In the genomic region with DNA sequence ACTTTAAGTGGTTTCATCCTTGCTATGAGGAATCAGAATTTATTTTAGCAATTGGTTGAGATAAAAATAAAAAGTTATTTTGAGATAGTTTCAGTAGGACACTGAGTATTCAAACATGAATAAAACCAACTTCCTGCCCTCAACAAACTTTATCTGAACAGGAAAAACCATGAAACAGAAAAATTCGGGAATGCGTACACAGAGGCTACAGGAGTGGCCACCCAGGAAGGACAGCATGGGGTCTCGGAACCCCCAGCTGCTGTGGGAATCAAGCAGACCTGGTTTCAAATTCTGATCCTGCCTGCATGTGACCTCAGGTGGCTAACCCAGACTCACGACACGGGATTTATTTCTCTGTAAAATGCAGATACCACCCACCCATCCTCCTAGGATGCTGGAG, we compare ENCODE assay signal across 15 cellular contexts. TPM values are rescaled to one million over a fixed set of nuclear protein-coding genes. Genes with fewer than 3 reads are reported as not detected.
"Had no signal": no experiment of that assay in that cellular context is flagged by ENCODE, and none has a peak within 500 bp of the region (broad histone marks: within the 10 kb centered on the region; RNA-seq: fewer than 3 reads in every experiment).

No MANE protein-coding gene starts in this region.

- H3K36me3 ChIP-seq: transverse colon had no signal

- H3K27ac ChIP-seq: transverse colon had no signal

- H3K4me2 ChIP-seq: smooth muscle cell had no signal

- H3K27me3 ChIP-seq: transverse colon had no signal

- H3K4me3 ChIP-seq: smooth muscle cell, transverse colon had no signal

- ATAC-seq: right cardiac atrium; stimulated activated effector memory CD8-positive, alpha-beta T cell treated with anti-CD3 and anti-CD28 coated beads, Interleukin-12 subunit alpha, Interleukin-12 subunit beta, amount 100 ng/mL, for 72 hours had no signal

- DNase-seq: activated CD4-positive, alpha-beta memory T cell treated with anti-CD3 and anti-CD28 coated beads, Interleukin-2, amount 10 ng/mL, durations not matched to agents 7 days and 5 days; activated CD4-positive, alpha-beta T cell treated with anti-CD3 and anti-CD28 coated beads for 1 hour; amygdala; cerebellar nuclear complex; hippocampal formation; right cardiac atrium; substantia nigra; SW 1271; T-helper 9 cell; transverse colon had no signal

- H3K27ac Mint-ChIP-seq: activated CD4-positive, alpha-beta memory T cell treated with anti-CD3 and anti-CD28 coated beads, Interleukin-2, amount 10 ng/mL, durations not matched to agents 7 days and 5 days; stimulated activated effector memory CD8-positive, alpha-beta T cell treated with anti-CD3 and anti-CD28 coated beads, Interleukin-12 subunit alpha, Interleukin-12 subunit beta, amount 100 ng/mL, for 72 hours had no signal

- H3K9me3 ChIP-seq: transverse colon had no signal

- H3K27me3 Mint-ChIP-seq: activated naive CD8-positive, alpha-beta T cell had no signal

- H3K4me3 Mint-ChIP-seq: activated CD4-positive, alpha-beta memory T cell treated with anti-CD3 and anti-CD28 coated beads, Interleukin-2, amount 10 ng/mL, durations not matched to agents 7 days and 5 days; stimulated activated effector memory CD8-positive, alpha-beta T cell treated with anti-CD3 and anti-CD28 coated beads, Interleukin-12 subunit alpha, Interleukin-12 subunit beta, amount 100 ng/mL, for 72 hours had no signal

- H3K36me3 Mint-ChIP-seq: stimulated activated effector memory CD8-positive, alpha-beta T cell treated with anti-CD3 and anti-CD28 coated beads, Interleukin-12 subunit alpha, Interleukin-12 subunit beta, amount 100 ng/mL, for 72 hours had no signal

RNA-seq across cellular contexts. Expression of gene GRID1, which starts 49.0 kb away (rescaled TPM):
- total RNA-seq: activated CD4-positive, alpha-beta memory T cell treated with anti-CD3 and anti-CD28 coated beads, Interleukin-2, amount 10 ng/mL, durations not matched to agents 7 days and 5 days; activated T-helper 2 cell treated with anti-CD3 and anti-CD28 coated beads, Interferon-gamma antibody, Interleukin-2, Interleukin-4, amounts not matched to agents 10 μg/mL and 5 μg/mL and 100 μg/mL, durations not matched to agents 14 hours and 24 hours and 36 hours; myocyte had no signal
